Comparison of ENCODE assay signal across 9 cellular contexts in genomic region chrX:38862100-38862499, GRCh38.
"Had no signal": no experiment of that assay in that cellular context is flagged by ENCODE, and none has a peak within 500 bp of the region (broad histone marks: within the 10 kb centered on the region; RNA-seq: fewer than 3 reads in every experiment).

No MANE protein-coding gene starts in this region.

- H2AFZ ChIP-seq: GM23248 had no signal

- H3K9ac ChIP-seq: GM23248, KMS-11 had no signal

- H3K27ac ChIP-seq: GM23248, HL-60, KMS-11 had no signal

- ATAC-seq: HCT116 had no signal

- H3K4me3 ChIP-seq: GM23248, HAP-1 had no signal

- DNase-seq: GOT3, H7, HFFc6, Karpas-422 had no signal

- H3K4me1 ChIP-seq: HAP-1 had no signal

- H3K4me2 ChIP-seq: KMS-11 had no signal

- H3K36me3 ChIP-seq: HAP-1 had no signal

- H3K9me3 ChIP-seq: HAP-1 had no signal
